ENCODE assay signal across 17 cellular contexts in genomic region chr9:72909428-72909827, GRCh38. TPM values are rescaled to one million over a fixed set of nuclear protein-coding genes. Genes with fewer than 3 reads are reported as not detected.
DNase-seq lines count a peak whose midpoint lies in the region; ATAC-seq and TF ChIP-seq lines count a peak whose summit lies in the region.
"Had no signal": no experiment of that assay in that cellular context is flagged by ENCODE, and none has a peak within 500 bp of the region (broad histone marks: within the 10 kb centered on the region; RNA-seq: fewer than 3 reads in every experiment).

No MANE protein-coding gene starts in this region.

- H3K4me1 ChIP-seq in Caco-2, result no peaks in the 10 kb centered on the region
- H3K4me1 ChIP-seq in body of pancreas, result peaks cover 11% of the 10 kb centered on the region
- no peaks in the 10 kb centered on the region for H3K4me1 ChIP-seq in mesendoderm (ENCODE audit: control insufficient read depth, low read depth, low read length)
- H3K4me1 ChIP-seq in stomach, result peaks cover 0 to 51% (median 19%) of the 10 kb centered on the region in 4 donors
- H3K4me1 ChIP-seq in neuronal stem cell (ENCODE audit: control insufficient read depth in 2 of 2, insufficient read depth in 1 of 2, low read depth in 1 of 2, low read length in 2 of 2), result peaks cover 0 to 6% of the 10 kb centered on the region in 2 donors

- no peak overlapping the region for H3K23ac ChIP-seq in mesendoderm (ENCODE audit: low read length)
- H3K23ac ChIP-seq in neuronal stem cell (ENCODE audit: low read depth, low read length, poor library complexity), result no peak overlapping the region

- TF ChIP-seq POLR2A in body of pancreas (IDR thresholded peaks at IDR 0.05) (no peak), stomach (IDR thresholded peaks at IDR 0.05) (no peak)

- H2AFZ ChIP-seq in neuronal stem cell (ENCODE audit: low read length), result no peak overlapping the region
- H2AFZ ChIP-seq: GM23248 had no signal

- no peak overlapping the region for H3K18ac ChIP-seq in mesendoderm (ENCODE audit: low read length)
- no peak overlapping the region for H3K18ac ChIP-seq in neuronal stem cell (ENCODE audit: low read length)

- H4K8ac ChIP-seq in mesendoderm (ENCODE audit: low read depth, low read length) (no peak overlapping the region), neuronal stem cell (ENCODE audit: low read depth, low read length) (no peak overlapping the region)

- ATAC-seq in body of pancreas (peak; percentile 71), HG02642 (IDR thresholded peaks at IDR 0.05; ENCODE audit: poor library complexity, unreplicated experiment) (no peak)
- ATAC-seq: HCT116 had no signal

- H3K4ac ChIP-seq in mesendoderm (ENCODE audit: low read depth, low read length) (no peak overlapping the region), neuronal stem cell (ENCODE audit: low read length) (no peak overlapping the region)

- no peak overlapping the region for H2BK120ac ChIP-seq in mesendoderm (ENCODE audit: low read depth, low read length)
- no peak overlapping the region for H2BK120ac ChIP-seq in neuronal stem cell (ENCODE audit: low read depth, low read length)

- no peak overlapping the region for H2BK12ac ChIP-seq in neuronal stem cell (ENCODE audit: low read length)

- no peak overlapping the region for H2BK15ac ChIP-seq in mesendoderm (replicated peaks; ENCODE audit: low read depth)
- H2BK15ac ChIP-seq in neuronal stem cell (ENCODE audit: low read length), result no peak overlapping the region

- H3K27ac ChIP-seq in body of pancreas, result peak overlapping the region in 1 of 4 donors; percentile 9
- no peak overlapping the region for H3K27ac ChIP-seq in mesendoderm (ENCODE audit: low read depth, low read length)
- peak overlapping the region; percentile 20 to 70 (median 32) for H3K27ac ChIP-seq in stomach
- no peak overlapping the region for H3K27ac ChIP-seq in neuronal stem cell (replicated peaks; ENCODE audit: low read length)
- H3K27ac ChIP-seq: GM23248, HL-60 had no signal

- CTCF ChIA-PET in Caco-2 (lab: Charles Lee), result no interaction called here

- POLR2A ChIA-PET in Caco-2 (lab: Charles Lee), result no interaction called here

- H3K4me3 Mint-ChIP-seq in Caco-2 (ENCODE audit: unreplicated experiment), result no peak overlapping the region
- H3K4me3 Mint-ChIP-seq: B cell; CD4-positive, alpha-beta T cell had no signal

- H3K9me3 Mint-ChIP-seq in Caco-2 (ENCODE audit: unreplicated experiment), result no peaks in the 10 kb centered on the region
- H3K9me3 Mint-ChIP-seq: CD4-positive, alpha-beta T cell had no signal

- DNase-seq in Caco-2, result peak; percentile 6 to 25
- no peak for DNase-seq in body of pancreas
- DNase-seq in mesendoderm, result peak; percentile 24
- DNase-seq in stomach, result no peak
- no peak for DNase-seq in stimulated activated naive CD4-positive, alpha-beta T cell treated with Interleukin-2 at 50 U/mL for 16 hours (lab: John Stamatoyannopoulos, UW)
- DNase-seq in neuronal stem cell (ENCODE audit: low spot score), result no peak
- DNase-seq: C1 segment of cervical spinal cord; CD4-positive, alpha-beta T cell; DMS153; DMS79 treated with DMSO at 0.1 percent for 48 hours; EL; GM23248 had no signal

- H3K36me3 Mint-ChIP-seq in Caco-2 (ENCODE audit: insufficient read depth, unreplicated experiment), result no peaks in the 10 kb centered on the region

- H3K36me3 ChIP-seq in Caco-2 (ENCODE audit: control insufficient read depth, insufficient read depth, low read length) (no peaks in the 10 kb centered on the region), body of pancreas (replicated peaks in 1 of 2; ENCODE audit: insufficient read depth in 1 of 2, low read depth in 2 of 2) (peaks cover 0 to 13% of the 10 kb centered on the region in 2 donors), mesendoderm (ENCODE audit: control insufficient read depth, insufficient read depth, low read length) (no peaks in the 10 kb centered on the region), stomach (peaks cover 0 to 24% (median 13%) of the 10 kb centered on the region in 4 donors), neuronal stem cell (replicated peaks in 1 of 2; ENCODE audit: control insufficient read depth in 2 of 2, insufficient read depth in 2 of 2, low read length in 2 of 2) (no peaks in the 10 kb centered on the region)

- no peak overlapping the region for H3K14ac ChIP-seq in neuronal stem cell (ENCODE audit: low read length)

- BruUV-seq in Caco-2 (replicated peaks; lab: Mats Ljungman, UMichigan), result no TSS peak

- no peak overlapping the region for H3K9ac ChIP-seq in mesendoderm (ENCODE audit: low read length)
- H3K9ac ChIP-seq in neuronal stem cell (ENCODE audit: low read depth, low read length, poor library complexity), result no peak overlapping the region
- H3K9ac ChIP-seq: GM23248 had no signal

- H3K56ac ChIP-seq in mesendoderm (ENCODE audit: low read length), result no peak overlapping the region

- H3K27me3 Mint-ChIP-seq in Caco-2 (ENCODE audit: insufficient read depth, unreplicated experiment), result no peaks in the 10 kb centered on the region
- H3K27me3 Mint-ChIP-seq: CD4-positive, alpha-beta T cell had no signal

- intact Hi-C loops in Caco-2 (cut with micrococcal nuclease; ENCODE audit: unreplicated experiment) (no loop called here), body of pancreas (cut with DNase I) (no loop called here), stomach (cut with DNase I; ENCODE audit: low total_unique reads) (no loop called here)

- no peaks in the 10 kb centered on the region for H3K79me1 ChIP-seq in mesendoderm (ENCODE audit: low read length)
- H3K79me1 ChIP-seq in neuronal stem cell (ENCODE audit: low read depth, low read length), result no peaks in the 10 kb centered on the region

- H3K79me2 ChIP-seq in mesendoderm (ENCODE audit: control insufficient read depth, insufficient read depth, low read length), result no peaks in the 10 kb centered on the region

- TF ChIP-seq CTCF in Caco-2 (IDR thresholded peaks at IDR 0.05; ENCODE audit: insufficient read depth in 1 of 2, low read depth in 1 of 2, low read length in 1 of 2, severe bottlenecking in 1 of 2, unreplicated experiment in 1 of 2), result no peak
- TF ChIP-seq CTCF in body of pancreas (IDR thresholded peaks at IDR 0.05), result no peak
- no peak for TF ChIP-seq CTCF in stomach (IDR thresholded peaks at IDR 0.05)

- H3K4me2 ChIP-seq in mesendoderm (ENCODE audit: low read length), result no peak overlapping the region
- H3K4me2 ChIP-seq in neuronal stem cell (ENCODE audit: insufficient read depth, low read length, poor library complexity, severe bottlenecking), result no peak overlapping the region

- TF ChIP-seq EP300 in stomach (IDR thresholded peaks at IDR 0.05), result no peak

- no peak overlapping the region for H4K5ac ChIP-seq in mesendoderm (ENCODE audit: low read length)

- H2BK5ac ChIP-seq in mesendoderm (ENCODE audit: low read length), result no peak overlapping the region
- H2BK5ac ChIP-seq in neuronal stem cell (ENCODE audit: low read length), result no peak overlapping the region

- no peak overlapping the region for H4K91ac ChIP-seq in neuronal stem cell (ENCODE audit: low read depth, low read length, poor library complexity)

- H2AK5ac ChIP-seq in mesendoderm (ENCODE audit: low read length) (no peak overlapping the region), neuronal stem cell (ENCODE audit: low read depth, low read length) (no peak overlapping the region)

- no peak overlapping the region for H3K4me3 ChIP-seq in Caco-2 (ENCODE audit: low read depth, low read length)
- no peak overlapping the region for H3K4me3 ChIP-seq in body of pancreas
- no peak overlapping the region for H3K4me3 ChIP-seq in mesendoderm (ENCODE audit: low read length)
- H3K4me3 ChIP-seq in stomach, result no peak overlapping the region
- no peak overlapping the region for H3K4me3 ChIP-seq in neuronal stem cell (ENCODE audit: low read length in 2 of 2)
- H3K4me3 ChIP-seq: GM23248 had no signal

- H3K4me1 Mint-ChIP-seq in Caco-2 (ENCODE audit: low read depth, unreplicated experiment), result no peaks in the 10 kb centered on the region
- H3K4me1 Mint-ChIP-seq: B cell had no signal

- H3K27me3 ChIP-seq in Caco-2 (replicated peaks; ENCODE audit: control insufficient read depth, insufficient read depth, low read length), result no peaks in the 10 kb centered on the region
- H3K27me3 ChIP-seq in body of pancreas, result no peaks in the 10 kb centered on the region
- no peaks in the 10 kb centered on the region for H3K27me3 ChIP-seq in mesendoderm (ENCODE audit: insufficient read depth, low read length, poor library complexity)
- H3K27me3 ChIP-seq in stomach, result no peaks in the 10 kb centered on the region
- no peaks in the 10 kb centered on the region for H3K27me3 ChIP-seq in neuronal stem cell (ENCODE audit: control insufficient read depth in 3 of 3, insufficient read depth in 3 of 3, low read depth in 1 of 3, low read length in 3 of 3)

- H3K27ac Mint-ChIP-seq in Caco-2 (ENCODE audit: unreplicated experiment), result no peak overlapping the region
- H3K27ac Mint-ChIP-seq: B cell; CD4-positive, alpha-beta T cell had no signal

- H3K9me3 ChIP-seq in Caco-2 (no peaks in the 10 kb centered on the region), body of pancreas (no peaks in the 10 kb centered on the region), stomach (no peaks in the 10 kb centered on the region), neuronal stem cell (replicated peaks in 1 of 2; ENCODE audit: control insufficient read depth in 2 of 2, insufficient read depth in 1 of 2, low read depth in 1 of 2, low read length in 2 of 2) (no peaks in the 10 kb centered on the region)

- 64 to 65% methylated on average over 3 of the region's 3 CpGs for WGBS in body of pancreas, 2 donors
- WGBS in mesendoderm (ENCODE audit: extremely low coverage, insufficient coverage, low lambda C conversion rate), result no CpG with 5 or more reads among the region's 3 CpGs
- 35 to 66% (median 43%) methylated on average over 3 of the region's 3 CpGs for WGBS in stomach, 5 donors
- WGBS in neuronal stem cell (ENCODE audit: extremely low coverage in 2 of 2, insufficient read length in 2 of 2, insufficient replicate concordance in 1 of 2), 2 donors, result no CpG with 5 or more reads among the region's 3 CpGs

RNA-seq across cellular contexts. Expression of gene ALDH1A1, which starts 43.4 kb away (rescaled TPM):
- total RNA-seq in Caco-2 (2022) (104 and 119 TPM in 2 replicates), body of pancreas (100 to 1,000 TPM in 1 of 2 donors, 10 to 100 TPM in 1; 87.7 to 184 TPM), stomach (100 to 1,000 TPM in 4 of 5 donors, 10 to 100 TPM in 1; 92.1 to 320 (median 187) TPM)
- polyA plus RNA-seq in mesendoderm (2013, experiment 1 of 2), result 1.7 TPM
- 1.6 TPM for polyA plus RNA-seq in mesendoderm (2013, experiment 2 of 2)
- polyA plus RNA-seq in stomach, result 100 to 1,000 TPM; 157 to 423 (median 409) TPM
- polyA plus RNA-seq in neuronal stem cell (2013, experiment 1 of 2), result 0.11 TPM
- polyA plus RNA-seq in neuronal stem cell (2013, experiment 2 of 2), result 0.12 TPM
- total RNA-seq: A172, B cell, GM23248 had no signal
- polyA plus RNA-seq: GM23248 had no signal

Comparison
In these comparisons a context has a peak if more than half of its experiments do, and no peak if none do; other contexts are left out.
1. DNase-seq: peak in Caco-2 (2 of 2) and mesendoderm (single experiment); none in body of pancreas (0 of 4), stomach (single experiment), stimulated activated naive CD4-positive, alpha-beta T cell treated with Interleukin-2 at 50 U/mL for 16 hours (single experiment) and neuronal stem cell (single experiment).
2. H3K27ac ChIP-seq: peak in stomach (5 of 5); none in mesendoderm (single experiment) and neuronal stem cell (single experiment).